13 cellular contexts compared by ENCODE assay signal in genomic region chr2:64605991-64606494, GRCh38. TPM values are rescaled to one million over a fixed set of nuclear protein-coding genes. Genes with fewer than 3 reads are reported as not detected.
A peak's percentile ranks its signal among the peaks of the same experiment; 100 is the strongest.
DNase-seq lines count a peak whose midpoint lies in the region; ATAC-seq and TF ChIP-seq lines count a peak whose summit lies in the region.
"Had no signal": no experiment of that assay in that cellular context is flagged by ENCODE, and none has a peak within 500 bp of the region (broad histone marks: within the 10 kb centered on the region; RNA-seq: fewer than 3 reads in every experiment).

No MANE protein-coding gene starts in this region.

- no peaks in the 10 kb centered on the region for H3K36me3 Mint-ChIP-seq in T-helper 1 cell treated with Interleukin-12 subunit alpha and Interleukin-12 subunit beta and Interleukin-4 antibody, amounts not matched to agents 30 μg/mL and 1 μg/mL, for 36 hours (ENCODE audit: low read depth)

- H3K36me3 ChIP-seq in Peyer's patch = no peaks in the 10 kb centered on the region
- H3K36me3 ChIP-seq in skeletal muscle tissue (ENCODE audit: control insufficient read depth in 3 of 3, insufficient read depth in 3 of 3, low read length in 3 of 3) = no peaks in the 10 kb centered on the region
- H3K36me3 ChIP-seq: tibial nerve had no signal

- TF ChIP-seq CTCF in Peyer's patch (IDR thresholded peaks at IDR 0.05) (no peak), foreskin keratinocyte (conservative IDR thresholded peaks at IDR 0.05) (no peak)

- peak overlapping the region in 1 of 3 donors; percentile 66 for H3K9ac ChIP-seq in skeletal muscle tissue (ENCODE audit: low read depth in 1 of 3, low read length in 3 of 3)

- no peak for TF ChIP-seq POLR2A in Peyer's patch (IDR thresholded peaks at IDR 0.05)

- peak overlapping the region in 3 of 4 donors; percentile 40 to 71 (median 71) for H3K27ac ChIP-seq in Peyer's patch
- peak overlapping the region; percentile 86 for H3K27ac ChIP-seq in foreskin keratinocyte
- H3K27ac ChIP-seq in skeletal muscle tissue (ENCODE audit: low read depth, low read length) = peak overlapping the region; percentile 70
- H3K27ac ChIP-seq: 22Rv1, SK-N-MC had no signal

- H3K4me1 ChIP-seq in Peyer's patch (peaks cover 0 to 45% (median 3%) of the 10 kb centered on the region in 4 donors), foreskin keratinocyte (peaks cover 23% of the 10 kb centered on the region), skeletal muscle tissue (ENCODE audit: control insufficient read depth in 3 of 3, insufficient read depth in 3 of 3, low read length in 3 of 3) (peaks cover 14 to 26% (median 17%) of the 10 kb centered on the region in 3 donors)

- no peak for ATAC-seq in foreskin keratinocyte
- ATAC-seq in HG02852 (IDR thresholded peaks at IDR 0.05; ENCODE audit: unreplicated experiment) = no peak
- ATAC-seq in GM18517 (IDR thresholded peaks at IDR 0.05; ENCODE audit: unreplicated experiment) = no peak

- peaks cover 8% of the 10 kb centered on the region for H3K27me3 Mint-ChIP-seq in T-helper 1 cell treated with Interleukin-12 subunit alpha and Interleukin-12 subunit beta and Interleukin-4 antibody, amounts not matched to agents 30 μg/mL and 1 μg/mL, for 36 hours (ENCODE audit: low read depth)

- H3K27me3 ChIP-seq in Peyer's patch = no peaks in the 10 kb centered on the region
- no peaks in the 10 kb centered on the region for H3K27me3 ChIP-seq in foreskin keratinocyte
- no peaks in the 10 kb centered on the region for H3K27me3 ChIP-seq in skeletal muscle tissue (ENCODE audit: control insufficient read depth in 3 of 3, insufficient read depth in 3 of 3, low read length in 3 of 3)
- H3K27me3 ChIP-seq: tibial nerve had no signal

- no peak for DNase-seq in T-helper 1 cell
- DNase-seq in Peyer's patch = no peak
- no peak for DNase-seq in foreskin keratinocyte
- no peak for DNase-seq in A172 (ENCODE audit: low spot score)
- DNase-seq: activated CD4-positive, alpha-beta T cell treated with anti-CD3 and anti-CD28 coated beads for 4 hours; activated naive CD4-positive, alpha-beta T cell had no signal

- H3K9me3 Mint-ChIP-seq in T-helper 1 cell treated with Interleukin-12 subunit alpha and Interleukin-12 subunit beta and Interleukin-4 antibody, amounts not matched to agents 30 μg/mL and 1 μg/mL, for 36 hours = peaks cover 16% of the 10 kb centered on the region

- no peak overlapping the region for H3K4me3 ChIP-seq in Peyer's patch
- no peak overlapping the region for H3K4me3 ChIP-seq in skeletal muscle tissue (ENCODE audit: low read length in 3 of 3)
- H3K4me3 ChIP-seq: SK-N-MC had no signal

- peak overlapping the region; percentile 43 for H3K27ac Mint-ChIP-seq in T-helper 1 cell treated with Interleukin-12 subunit alpha and Interleukin-12 subunit beta and Interleukin-4 antibody, amounts not matched to agents 30 μg/mL and 1 μg/mL, for 36 hours

- peaks cover 25% of the 10 kb centered on the region for H3K4me1 Mint-ChIP-seq in T-helper 1 cell treated with Interleukin-12 subunit alpha and Interleukin-12 subunit beta and Interleukin-4 antibody, amounts not matched to agents 30 μg/mL and 1 μg/mL, for 36 hours (ENCODE audit: low read depth)

- H3K4me3 Mint-ChIP-seq in T-helper 1 cell treated with Interleukin-12 subunit alpha and Interleukin-12 subunit beta and Interleukin-4 antibody, amounts not matched to agents 30 μg/mL and 1 μg/mL, for 36 hours = peak overlapping the region; percentile 53

- H3K9me3 ChIP-seq in Peyer's patch (no peaks in the 10 kb centered on the region), skeletal muscle tissue (ENCODE audit: control insufficient read depth in 3 of 3, low read length in 3 of 3) (no peaks in the 10 kb centered on the region)
- H3K9me3 ChIP-seq: tibial nerve had no signal

RNA-seq across cellular contexts. Expression of gene SERTAD2, which starts 47.7 kb away (rescaled TPM):
- total RNA-seq in Peyer's patch = 10 to 100 TPM in 1 of 4 donors, 1 to 10 TPM in 3; 8.7 to 10.3 (median 9.8) TPM
- 17.1 and 18.4 TPM in 2 replicates for total RNA-seq in foreskin keratinocyte
- 5.7 and 7.1 TPM in 2 replicates for polyA plus RNA-seq in foreskin keratinocyte
- 9.4 TPM for total RNA-seq in skeletal muscle tissue
- 6.4 and 10.3 TPM in 2 replicates for total RNA-seq in A172 (2014; rRNA removed; shearing (Covaris generic))
